Comparison of ENCODE assay signal across 1 cellular context in genomic region chr13:67520886-67521285, GRCh38.
TF ChIP-seq lines count a peak whose summit lies in the region.

No MANE protein-coding gene starts in this region.

TF ChIP-seq in GM23338, 12 proteins besides CTCF, POLR2A, EP300 and RAD21 (continued from another document):
- TF ChIP-seq ZNF462 (CRISPR knock-in tag; IDR thresholded peaks at IDR 0.05) (no peak), ZNF331 (CRISPR knock-in tag; IDR thresholded peaks at IDR 0.05; ENCODE audit: low read depth) (no peak), EZH2phosphoT487 (IDR thresholded peaks at IDR 0.05; ENCODE audit: unreplicated experiment) (no peak), JUNB (IDR thresholded peaks at IDR 0.05; ENCODE audit: unreplicated experiment) (no peak), ETS1 (IDR thresholded peaks at IDR 0.05) (no peak), STAT1 (IDR thresholded peaks at IDR 0.05; ENCODE audit: unreplicated experiment) (no peak), EZH2 (IDR thresholded peaks at IDR 0.05; ENCODE audit: low read depth, unreplicated experiment) (no peak), CREB1 (CRISPR knock-in tag; IDR thresholded peaks at IDR 0.05; ENCODE audit: low read depth) (no peak)
TF ChIP-seq in GM23338: peak in this region for 0.
